ENCODE assay signal across 1 cellular context in genomic region chr7:221996-222715, GRCh38.
TF ChIP-seq lines count a peak whose summit lies in the region.

No MANE protein-coding gene starts in this region.

TF ChIP-seq in H1, 55 proteins besides CTCF, POLR2A, EP300 and RAD21 (continued from another document):
- TF ChIP-seq E2F6 (IDR thresholded peaks at IDR 0.05) (no peak), TAF7 (optimal IDR thresholded peaks at IDR 0.05; ENCODE audit: borderline replicate concordance, low read depth, low read length) (no peak), CBX8 (IDR thresholded peaks at IDR 0.05; ENCODE audit: borderline replicate concordance, low read depth, low read length) (no peak)
TF ChIP-seq in H1: peak in this region for 0.
